In genomic region chr15:96067677-96068076, GRCh38 we compare ENCODE assay signal across 1 cellular context.
TF ChIP-seq lines count a peak whose summit lies in the region.

No MANE protein-coding gene starts in this region.

TF ChIP-seq in K562, 482 proteins besides CTCF, POLR2A, EP300 and RAD21 (continued from another document):
- no peak for TF ChIP-seq SRSF3 (IDR thresholded peaks at IDR 0.05; ENCODE audit: insufficient read depth, low read length)
